Comparison of ENCODE assay signal across 22 cellular contexts in genomic region chrX:144946696-144947095, GRCh38.
DNase-seq lines count a peak whose midpoint lies in the region; ATAC-seq, FAIRE-seq and TF ChIP-seq lines count a peak whose summit lies in the region.
"Had no signal": no experiment of that assay in that cellular context is flagged by ENCODE, and none has a peak within 500 bp of the region (broad histone marks: within the 10 kb centered on the region; RNA-seq: fewer than 3 reads in every experiment).

No MANE protein-coding gene starts in this region.

- dilution Hi-C loops in endothelial cell of umbilical vein (cut with MboI; ENCODE audit: extremely low pct_ligation_motif_present, low sequenced_read_pairs) = no loop called here

- POLR2A ChIA-PET in PC-3 (lab: Charles Lee; ENCODE audit: unreplicated experiment) (no interaction called here), endothelial cell of umbilical vein (lab: Charles Lee) (no interaction called here)

- H3K9me3 ChIP-seq in PC-3 (ENCODE audit: low read length) (no peaks in the 10 kb centered on the region), endothelial cell of umbilical vein (replicated peaks; ENCODE audit: control insufficient read depth, insufficient read depth, low read length) (no peaks in the 10 kb centered on the region), skeletal muscle satellite cell (replicated peaks; ENCODE audit: low read length) (peaks cover 4% of the 10 kb centered on the region)

- H3K9me1 ChIP-seq in endothelial cell of umbilical vein (replicated peaks; ENCODE audit: control insufficient read depth, extremely low read depth, insufficient read depth, low read length) = no peaks in the 10 kb centered on the region

- H3K9ac ChIP-seq in PC-3 (ENCODE audit: low read length) (peak overlapping the region; percentile 25; the same call in 1 of the 2 replicates), endothelial cell of umbilical vein (replicated peaks; ENCODE audit: extremely low read depth, insufficient read depth, low read length) (no peak overlapping the region), skeletal muscle satellite cell (ENCODE audit: low read depth, low read length) (peak overlapping the region; percentile 42)
- H3K9ac ChIP-seq: KMS-11 had no signal

- DNase-seq in PC-3 = no peak
- no peak for DNase-seq in endothelial cell of umbilical vein (ENCODE audit: low read depth, low spot score)
- peak; percentile 2 to 27 for DNase-seq in foreskin fibroblast
- no peak for DNase-seq in DMS 273 (lab: John Stamatoyannopoulos, UW; ENCODE audit: unreplicated experiment)
- no peak for DNase-seq in left ventricle myocardium superior
- no peak for DNase-seq in T-helper 1 cell
- DNase-seq: ACHN; AML-193; C1 segment of cervical spinal cord; Calu3; CD8-positive, alpha-beta T cell; NCI-H1694; NCI-H2081; NCI-H2171; NCI-H345; NCI-H526; SHP77 had no signal

- H3K27me3 ChIP-seq in PC-3 (ENCODE audit: low read length) (no peaks in the 10 kb centered on the region), endothelial cell of umbilical vein (ENCODE audit: control insufficient read depth in 2 of 2, insufficient read depth in 2 of 2, low read length in 2 of 2) (no peaks in the 10 kb centered on the region), skeletal muscle satellite cell (ENCODE audit: control insufficient read depth, insufficient read depth, low read length) (no peaks in the 10 kb centered on the region)

- H4K20me1 ChIP-seq in PC-3 (ENCODE audit: low read length) = no peaks in the 10 kb centered on the region
- H4K20me1 ChIP-seq in endothelial cell of umbilical vein (replicated peaks; ENCODE audit: control insufficient read depth, extremely low read depth, insufficient read depth, low read length) = no peaks in the 10 kb centered on the region

- no peaks in the 10 kb centered on the region for H3F3A ChIP-seq in PC-3 (ENCODE audit: low read length, unreplicated experiment)

- H3K36me3 ChIP-seq in PC-3 (ENCODE audit: low read depth, low read length) = no peaks in the 10 kb centered on the region
- no peaks in the 10 kb centered on the region for H3K36me3 ChIP-seq in endothelial cell of umbilical vein (ENCODE audit: control insufficient read depth in 2 of 2, extremely low read depth in 1 of 2, insufficient read depth in 2 of 2, low read length in 2 of 2)
- H3K36me3 ChIP-seq in skeletal muscle satellite cell (ENCODE audit: insufficient read depth, low read length) = no peaks in the 10 kb centered on the region

- H3K4me1 ChIP-seq in PC-3 (ENCODE audit: insufficient read depth, low read length) (peaks cover 9% of the 10 kb centered on the region; the same call in 1 of the 2 replicates), endothelial cell of umbilical vein (ENCODE audit: control insufficient read depth, extremely low read depth, insufficient read depth, low read length) (no peaks in the 10 kb centered on the region), skeletal muscle satellite cell (ENCODE audit: control insufficient read depth, insufficient read depth, low read length) (no peaks in the 10 kb centered on the region)

- intact Hi-C loops in PC-3 (cut with micrococcal nuclease) (no loop called here), endothelial cell of umbilical vein (cut with micrococcal nuclease) (no loop called here), left ventricle myocardium superior (cut with micrococcal nuclease) (no loop called here)

- no peak overlapping the region for H3K4me2 ChIP-seq in PC-3 (ENCODE audit: low read length)
- no peak overlapping the region for H3K4me2 ChIP-seq in endothelial cell of umbilical vein (ENCODE audit: insufficient read depth, low read length)
- H3K4me2 ChIP-seq in skeletal muscle satellite cell (ENCODE audit: low read length) = no peak overlapping the region
- H3K4me2 ChIP-seq: KMS-11 had no signal

- no TSS peak for BruUV-seq in PC-3 (replicated peaks; lab: Mats Ljungman, UMichigan)
- BruUV-seq in endothelial cell of umbilical vein (replicated peaks; lab: Mats Ljungman, UMichigan) = no TSS peak

- H3K4me3 ChIP-seq in PC-3 (ENCODE audit: low read length) (no peak overlapping the region), endothelial cell of umbilical vein (replicated peaks in 1 of 3; ENCODE audit: insufficient read depth in 1 of 3, low read depth in 1 of 3, low read length in 3 of 3) (no peak overlapping the region), foreskin fibroblast (ENCODE audit: low read depth in 1 of 2, low read length in 2 of 2) (no peak overlapping the region), skeletal muscle satellite cell (ENCODE audit: low read length) (no peak overlapping the region)

- no peak for TF ChIP-seq POLR2A in endothelial cell of umbilical vein (IDR thresholded peaks at IDR 0.05; ENCODE audit: low read depth, low read length)

- no peak for ATAC-seq in PC-3
- no peak for ATAC-seq in left ventricle myocardium superior
- ATAC-seq: CD8-positive, alpha-beta T cell had no signal

- TF ChIP-seq CTCF in PC-3 (conservative IDR thresholded peaks at IDR 0.05; ENCODE audit: low read depth, low read length) (no peak), endothelial cell of umbilical vein (IDR thresholded peaks at IDR 0.05; ENCODE audit: extremely low read depth in 1 of 2, insufficient read depth in 1 of 2, low read depth in 1 of 2, low read length in 2 of 2) (no peak), foreskin fibroblast (IDR thresholded peaks at IDR 0.05; ENCODE audit: low read depth, low read length) (no peak)

- FAIRE-seq in endothelial cell of umbilical vein (lab: Jason Lieb, UNC) = peak; percentile 37
- FAIRE-seq: G401.6, GM12892, HTR-8/SVneo had no signal

- no peaks in the 10 kb centered on the region for H3K79me2 ChIP-seq in PC-3 (ENCODE audit: low read length)
- no peaks in the 10 kb centered on the region for H3K79me2 ChIP-seq in endothelial cell of umbilical vein (ENCODE audit: control insufficient read depth, insufficient read depth, low read length)

- CTCF ChIA-PET in PC-3 (lab: Charles Lee) = no interaction called here
- CTCF ChIA-PET in endothelial cell of umbilical vein (lab: Charles Lee) = no interaction called here

- no peaks in the 10 kb centered on the region for H3K9me2 ChIP-seq in PC-3 (replicated peaks; ENCODE audit: low read length)

- H2AFZ ChIP-seq in PC-3 (ENCODE audit: low read length) (no peak overlapping the region), endothelial cell of umbilical vein (ENCODE audit: low read depth, low read length) (no peak overlapping the region)

- peak overlapping the region; percentile 81 for H3K27ac ChIP-seq in PC-3 (ENCODE audit: low read length)
- H3K27ac ChIP-seq in endothelial cell of umbilical vein (ENCODE audit: insufficient read depth, low read depth, low read length) = no peak overlapping the region
- H3K27ac ChIP-seq: KMS-11 had no signal

TF ChIP-seq in endothelial cell of umbilical vein, 7 proteins besides CTCF, POLR2A, EP300 and RAD21:
- no peak for TF ChIP-seq GATA2 (IDR thresholded peaks at IDR 0.05; ENCODE audit: insufficient read depth, insufficient read length, low read depth, low read length)
- no peak for TF ChIP-seq FOS (IDR thresholded peaks at IDR 0.05; ENCODE audit: borderline replicate concordance, insufficient read depth, low read length)
- TF ChIP-seq MAX (IDR thresholded peaks at IDR 0.05; ENCODE audit: insufficient read depth, insufficient read length) = no peak
- TF ChIP-seq EZH2 (IDR thresholded peaks at IDR 0.05; ENCODE audit: borderline replicate concordance, low read depth, low read length, severe bottlenecking) = no peak
- TF ChIP-seq POLR2AphosphoS5 (IDR thresholded peaks at IDR 0.05; ENCODE audit: insufficient read depth, low read depth, low read length) = no peak
- no peak for TF ChIP-seq JUN (IDR thresholded peaks at IDR 0.05; ENCODE audit: borderline replicate concordance, insufficient read depth, insufficient read length, low read depth)
- no peak for TF ChIP-seq MYC (IDR thresholded peaks at IDR 0.05; ENCODE audit: low read depth, low read length)

Comparison
In these comparisons a context has a peak if more than half of its experiments do, and no peak if none do; other contexts are left out.
1. DNase-seq: peak in foreskin fibroblast (2 of 2); none in PC-3 (single experiment), endothelial cell of umbilical vein (single experiment), DMS 273 (single experiment), left ventricle myocardium superior (single experiment) and T-helper 1 cell (0 of 5).